In the genomic region with DNA sequence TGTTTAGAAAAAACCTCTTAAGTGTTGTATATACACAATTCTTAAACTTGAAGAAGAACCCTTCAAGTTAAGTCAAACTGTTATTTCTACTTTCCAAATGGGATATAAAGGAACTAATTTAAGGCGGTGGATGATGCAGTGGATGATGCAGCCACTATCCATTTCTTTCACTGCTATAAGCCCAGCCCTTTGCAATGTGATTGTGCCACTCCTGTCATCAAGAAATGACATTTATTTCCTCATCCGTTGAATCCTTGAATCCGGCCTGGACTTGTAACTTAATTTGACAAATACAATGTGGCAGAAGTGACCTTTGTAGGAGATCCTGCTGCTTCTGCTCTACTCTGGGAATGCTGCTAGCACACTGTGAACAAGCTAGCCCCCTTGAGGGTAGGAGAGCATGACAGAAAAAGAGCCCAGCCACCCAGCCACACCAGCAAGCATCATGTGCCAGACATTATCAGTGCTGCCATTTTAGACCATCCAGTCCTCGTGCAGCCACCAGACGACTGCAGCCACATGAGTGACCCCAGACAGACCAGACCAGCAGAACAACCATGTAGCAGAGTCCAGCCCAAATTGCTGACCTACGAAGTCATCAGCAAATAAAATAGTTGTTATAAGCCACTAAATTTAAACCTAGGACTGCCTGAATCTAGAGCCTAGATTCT, we compare ENCODE assay signal across 1 cellular context.
TF ChIP-seq lines count a peak whose summit lies in the region.

No MANE protein-coding gene starts in this region.

TF ChIP-seq in SK-N-SH, 30 proteins besides CTCF, POLR2A, EP300 and RAD21 (continued from another document):
- TF ChIP-seq, protein P1, sequence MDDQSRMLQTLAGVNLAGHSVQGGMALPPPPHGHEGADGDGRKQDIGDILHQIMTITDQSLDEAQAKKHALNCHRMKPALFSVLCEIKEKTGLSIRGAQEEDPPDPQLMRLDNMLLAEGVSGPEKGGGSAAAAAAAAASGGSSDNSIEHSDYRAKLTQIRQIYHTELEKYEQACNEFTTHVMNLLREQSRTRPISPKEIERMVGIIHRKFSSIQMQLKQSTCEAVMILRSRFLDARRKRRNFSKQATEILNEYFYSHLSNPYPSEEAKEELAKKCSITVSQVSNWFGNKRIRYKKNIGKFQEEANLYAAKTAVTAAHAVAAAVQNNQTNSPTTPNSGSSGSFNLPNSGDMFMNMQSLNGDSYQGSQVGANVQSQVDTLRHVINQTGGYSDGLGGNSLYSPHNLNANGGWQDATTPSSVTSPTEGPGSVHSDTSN (IDR thresholded peaks at IDR 0.05) = 0 out of 2 replicates have a peak, but pooled peaks have one; percentile 3
- TF ChIP-seq JUND (IDR thresholded peaks at IDR 0.05) (peak; percentile 27), FOXM1 (IDR thresholded peaks at IDR 0.05; ENCODE audit: low read depth) (no peak), RXRA (IDR thresholded peaks at IDR 0.05; ENCODE audit: borderline replicate concordance, low read depth) (no peak)
- TF ChIP-seq, protein P2, sequence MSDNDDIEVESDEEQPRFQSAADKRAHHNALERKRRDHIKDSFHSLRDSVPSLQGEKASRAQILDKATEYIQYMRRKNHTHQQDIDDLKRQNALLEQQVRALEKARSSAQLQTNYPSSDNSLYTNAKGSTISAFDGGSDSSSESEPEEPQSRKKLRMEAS (IDR thresholded peaks at IDR 0.05; ENCODE audit: low read depth) = peak; percentile 39; the same call in 1 of the 2 replicates
